In the genomic region with DNA sequence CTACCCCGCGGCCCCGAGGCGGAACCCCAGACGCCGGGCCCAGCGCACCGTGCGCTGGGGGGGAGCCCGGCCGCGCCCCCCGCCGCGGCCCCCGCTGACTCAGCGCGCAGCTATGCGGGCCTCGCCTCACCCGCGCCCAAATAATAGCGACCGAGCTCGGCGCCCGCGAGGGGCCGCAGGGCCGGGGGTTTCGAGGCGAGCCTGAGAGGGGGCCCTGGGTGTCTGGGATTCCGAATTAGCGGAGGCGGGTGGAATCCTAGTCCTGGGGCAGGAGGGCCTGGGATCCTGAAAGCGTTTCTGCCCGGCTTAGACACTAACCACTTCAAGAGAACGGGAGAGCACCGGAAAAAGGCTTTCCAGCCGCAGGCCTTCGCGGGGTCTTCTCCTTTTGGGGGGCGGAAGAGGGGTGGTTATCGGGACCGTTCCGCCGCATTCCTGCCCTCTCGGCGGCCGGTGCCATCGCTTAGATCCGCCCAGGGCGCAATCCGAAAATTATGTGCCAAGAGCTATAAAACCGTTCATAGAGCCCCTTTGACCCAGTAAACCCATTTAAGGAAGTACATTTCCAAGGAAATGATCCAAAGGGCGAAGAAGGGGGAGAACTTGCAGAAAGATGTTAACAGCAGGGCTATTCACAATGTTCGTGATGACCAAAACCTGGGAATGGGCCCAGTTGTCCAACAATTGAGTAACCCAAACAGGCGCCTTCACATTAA, we compare ENCODE assay signal across 8 cellular contexts. TPM values are rescaled to one million over a fixed set of nuclear protein-coding genes. Genes with fewer than 3 reads are reported as not detected.
DNase-seq lines count a peak whose midpoint lies in the region; ATAC-seq and TF ChIP-seq lines count a peak whose summit lies in the region.

No MANE protein-coding gene starts in this region.

- H3K9me3 ChIP-seq in Peyer's patch (no peaks in the 10 kb centered on the region), skeletal muscle tissue (ENCODE audit: control insufficient read depth in 3 of 3, low read length in 3 of 3) (no peaks in the 10 kb centered on the region)

- H3K27me3 ChIP-seq in Peyer's patch (no peaks in the 10 kb centered on the region), skeletal muscle tissue (ENCODE audit: control insufficient read depth in 3 of 3, insufficient read depth in 3 of 3, low read length in 3 of 3) (no peaks in the 10 kb centered on the region)

- H3K9me3 Mint-ChIP-seq in activated naive CD4-positive, alpha-beta T cell treated with anti-CD3 and anti-CD28 coated beads for 36 hours: no peaks in the 10 kb centered on the region
- no peaks in the 10 kb centered on the region for H3K9me3 Mint-ChIP-seq in MCF 10A (ENCODE audit: unreplicated experiment)

- H3K4me1 ChIP-seq in Peyer's patch (peaks cover 0 to 27% (median 4%) of the 10 kb centered on the region in 4 donors), skeletal muscle tissue (ENCODE audit: control insufficient read depth in 3 of 3, insufficient read depth in 3 of 3, low read length in 3 of 3) (peaks cover 3 to 32% (median 16%) of the 10 kb centered on the region in 3 donors)

- H3K27me3 Mint-ChIP-seq in activated naive CD4-positive, alpha-beta T cell treated with anti-CD3 and anti-CD28 coated beads for 36 hours (ENCODE audit: low read depth): no peaks in the 10 kb centered on the region
- no peaks in the 10 kb centered on the region for H3K27me3 Mint-ChIP-seq in MCF 10A (ENCODE audit: insufficient read depth, unreplicated experiment)

- peaks cover 2% of the 10 kb centered on the region for H3K36me3 Mint-ChIP-seq in activated naive CD4-positive, alpha-beta T cell treated with anti-CD3 and anti-CD28 coated beads for 36 hours (ENCODE audit: low read depth)
- H3K36me3 Mint-ChIP-seq in MCF 10A (ENCODE audit: insufficient read depth, unreplicated experiment): peaks cover 5% of the 10 kb centered on the region

- TF ChIP-seq CTCF in Peyer's patch (IDR thresholded peaks at IDR 0.05) (no peak), MCF 10A (IDR thresholded peaks at IDR 0.05; ENCODE audit: unreplicated experiment) (no peak)

- no peak overlapping the region for H3K27ac Mint-ChIP-seq in activated naive CD4-positive, alpha-beta T cell treated with anti-CD3 and anti-CD28 coated beads for 36 hours
- peak overlapping the region; percentile 97 for H3K27ac Mint-ChIP-seq in MCF 10A (ENCODE audit: low read depth, unreplicated experiment)

- H3K4me1 Mint-ChIP-seq in activated naive CD4-positive, alpha-beta T cell treated with anti-CD3 and anti-CD28 coated beads for 36 hours (ENCODE audit: low read depth): peaks cover 24% of the 10 kb centered on the region
- no peaks in the 10 kb centered on the region for H3K4me1 Mint-ChIP-seq in MCF 10A (ENCODE audit: insufficient read depth, unreplicated experiment)

- H3K9ac ChIP-seq in skeletal muscle tissue (ENCODE audit: low read depth in 1 of 3, low read length in 3 of 3): peak overlapping the region; percentile 95 to 98 (median 96)

- H3K4me3 ChIP-seq in Peyer's patch (peak overlapping the region; percentile 65 to 97 (median 94)), skeletal muscle tissue (ENCODE audit: low read length in 3 of 3) (peak overlapping the region; percentile 76 to 82 (median 81))

- POLR2A ChIA-PET in MCF 10A (lab: Yijun Ruan, JAX): interaction anchor here (0.7 to 6.1 kb wide), 30 partner anchors 9 to 190 kb away, joined by 3 to 147 read pairs (median 4); partner anchors contain the start of genes E2F6, GREB1 and SLC66A3

- ATAC-seq in HG02981 (IDR thresholded peaks at IDR 0.05; ENCODE audit: unreplicated experiment): peak; percentile 31
- ATAC-seq in HG03469 (IDR thresholded peaks at IDR 0.05; ENCODE audit: unreplicated experiment): no peak

- TF ChIP-seq POLR2A in Peyer's patch (IDR thresholded peaks at IDR 0.05): peak; percentile 28 to 66

- peak; percentile 34 for DNase-seq in activated naive CD4-positive, alpha-beta T cell treated with anti-CD3 and anti-CD28 coated beads for 36 hours
- no peak for DNase-seq in activated naive CD4-positive, alpha-beta T cell treated with anti-CD3 and anti-CD28 coated beads, Interleukin-2, amount 50 U/mL, for 16 hours
- DNase-seq in Peyer's patch: peak; percentile 24 to 79 (median 74)
- peak; percentile 81 for DNase-seq in MCF 10A (ENCODE audit: unreplicated experiment)
- peak; percentile 57 for DNase-seq in inferior parietal cortex (ENCODE audit: extremely low spot score)

- H3K36me3 ChIP-seq in Peyer's patch (no peaks in the 10 kb centered on the region), skeletal muscle tissue (ENCODE audit: control insufficient read depth in 3 of 3, insufficient read depth in 3 of 3, low read length in 3 of 3) (no peaks in the 10 kb centered on the region)

- TSS peak; percentile 91 for BruUV-seq in MCF 10A (replicated peaks; lab: Mats Ljungman, UMichigan)

- CTCF ChIA-PET in activated naive CD4-positive, alpha-beta T cell treated with anti-CD3 and anti-CD28 coated beads for 36 hours (lab: Charles Lee): interaction anchor here (1.1 to 1.4 kb wide), 2 partner anchors 72 to 213 kb away, joined by 3 read pairs; no protein-coding TSS in a partner anchor
- CTCF ChIA-PET in MCF 10A (lab: Yijun Ruan, JAX): interaction anchor here (0.8 to 1.6 kb wide), 4 partner anchors 45 to 110 kb away, joined by 3 to 7 read pairs (median 3); no protein-coding TSS in a partner anchor

- intact Hi-C loops in activated naive CD4-positive, alpha-beta T cell treated with anti-CD3 and anti-CD28 coated beads for 36 hours (cut with micrococcal nuclease): loop anchor here (1.0 to 10.0 kb wide), 5 partner anchors 110 to 533 kb away; partner anchors contain the start of genes PDIA6 and SLC66A3
- intact Hi-C loops in MCF 10A (cut with micrococcal nuclease): no loop called here

- peak overlapping the region; percentile 91 to 96 (median 95) for H3K27ac ChIP-seq in Peyer's patch
- peak overlapping the region; percentile 98 for H3K27ac ChIP-seq in skeletal muscle tissue (ENCODE audit: low read depth, low read length)

- H3K4me3 Mint-ChIP-seq in activated naive CD4-positive, alpha-beta T cell treated with anti-CD3 and anti-CD28 coated beads for 36 hours: peak overlapping the region; percentile 69
- peak overlapping the region; percentile 91 for H3K4me3 Mint-ChIP-seq in MCF 10A (ENCODE audit: unreplicated experiment)

RNA-seq across cellular contexts. Expression of gene ROCK2, which starts 0.7 kb away (rescaled TPM):
- 1 to 10 TPM; 8.4 to 9.4 TPM for total RNA-seq in activated naive CD4-positive, alpha-beta T cell treated with anti-CD3 and anti-CD28 coated beads for 36 hours
- total RNA-seq in Peyer's patch: 10 to 100 TPM; 51.0 to 75.9 (median 67.6) TPM
- total RNA-seq in MCF 10A (2022): 40.0 and 40.7 TPM in 2 replicates
- 37.1 TPM for total RNA-seq in skeletal muscle tissue
